1 cellular context compared by ENCODE assay signal in the genomic region with DNA sequence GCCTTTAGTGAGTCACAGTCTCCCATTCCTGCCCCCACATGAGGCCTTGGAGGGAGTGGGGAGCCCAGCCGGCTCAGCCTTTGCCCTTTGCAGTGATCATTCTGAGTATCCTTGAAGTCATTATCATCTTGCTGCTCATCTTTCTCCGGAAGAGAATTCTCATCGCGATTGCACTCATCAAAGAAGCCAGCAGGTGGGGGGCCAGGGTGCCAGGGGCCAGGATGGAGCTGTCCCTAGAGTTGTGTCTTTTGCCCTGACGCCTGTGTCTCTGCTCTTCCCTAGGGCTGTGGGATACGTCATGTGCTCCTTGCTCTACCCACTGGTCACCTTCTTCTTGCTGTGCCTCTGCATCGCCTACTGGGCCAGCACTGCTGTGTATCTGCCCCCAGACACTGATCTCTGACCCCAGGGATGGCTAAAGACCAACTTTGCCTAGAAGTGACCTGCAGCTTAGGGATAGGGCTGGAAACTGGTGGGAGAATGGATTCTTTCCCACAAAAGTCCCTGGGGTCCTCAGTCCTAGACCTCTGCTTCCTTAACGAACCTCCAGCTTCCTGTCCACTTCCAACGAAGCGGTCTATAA.
TF ChIP-seq lines count a peak whose summit lies in the region.

No MANE protein-coding gene starts in this region.

TF ChIP-seq in HepG2, 621 proteins besides CTCF, POLR2A, EP300 and RAD21:
- TF ChIP-seq NAIF1 (CRISPR knock-in tag; IDR thresholded peaks at IDR 0.05; ENCODE audit: borderline replicate concordance) (no peak), HNF4A (CRISPR knock-in tag; IDR thresholded peaks at IDR 0.05) (0 out of 2 replicates have a peak, but pooled peaks have one; percentile 12), CHD2 (IDR thresholded peaks at IDR 0.05; ENCODE audit: low read depth, low read length) (no peak), CREM (IDR thresholded peaks at IDR 0.05) (no peak), CREM (CRISPR knock-in tag; IDR thresholded peaks at IDR 0.05) (no peak), HNRNPL (IDR thresholded peaks at IDR 0.05; ENCODE audit: low read depth, low read length) (no peak), HOXA5 (CRISPR knock-in tag; IDR thresholded peaks at IDR 0.05) (no peak), RBM22 (optimal IDR thresholded peaks at IDR 0.05; ENCODE audit: low read length) (no peak), NCOA1 (CRISPR knock-in tag; IDR thresholded peaks at IDR 0.05) (no peak), SMC3 (IDR thresholded peaks at IDR 0.05; ENCODE audit: low read length) (peak; percentile 17; the same call in 1 of the 2 replicates), TSC22D2 (CRISPR knock-in tag; IDR thresholded peaks at IDR 0.05; ENCODE audit: borderline replicate concordance) (no peak)
- TF ChIP-seq, protein P1, sequence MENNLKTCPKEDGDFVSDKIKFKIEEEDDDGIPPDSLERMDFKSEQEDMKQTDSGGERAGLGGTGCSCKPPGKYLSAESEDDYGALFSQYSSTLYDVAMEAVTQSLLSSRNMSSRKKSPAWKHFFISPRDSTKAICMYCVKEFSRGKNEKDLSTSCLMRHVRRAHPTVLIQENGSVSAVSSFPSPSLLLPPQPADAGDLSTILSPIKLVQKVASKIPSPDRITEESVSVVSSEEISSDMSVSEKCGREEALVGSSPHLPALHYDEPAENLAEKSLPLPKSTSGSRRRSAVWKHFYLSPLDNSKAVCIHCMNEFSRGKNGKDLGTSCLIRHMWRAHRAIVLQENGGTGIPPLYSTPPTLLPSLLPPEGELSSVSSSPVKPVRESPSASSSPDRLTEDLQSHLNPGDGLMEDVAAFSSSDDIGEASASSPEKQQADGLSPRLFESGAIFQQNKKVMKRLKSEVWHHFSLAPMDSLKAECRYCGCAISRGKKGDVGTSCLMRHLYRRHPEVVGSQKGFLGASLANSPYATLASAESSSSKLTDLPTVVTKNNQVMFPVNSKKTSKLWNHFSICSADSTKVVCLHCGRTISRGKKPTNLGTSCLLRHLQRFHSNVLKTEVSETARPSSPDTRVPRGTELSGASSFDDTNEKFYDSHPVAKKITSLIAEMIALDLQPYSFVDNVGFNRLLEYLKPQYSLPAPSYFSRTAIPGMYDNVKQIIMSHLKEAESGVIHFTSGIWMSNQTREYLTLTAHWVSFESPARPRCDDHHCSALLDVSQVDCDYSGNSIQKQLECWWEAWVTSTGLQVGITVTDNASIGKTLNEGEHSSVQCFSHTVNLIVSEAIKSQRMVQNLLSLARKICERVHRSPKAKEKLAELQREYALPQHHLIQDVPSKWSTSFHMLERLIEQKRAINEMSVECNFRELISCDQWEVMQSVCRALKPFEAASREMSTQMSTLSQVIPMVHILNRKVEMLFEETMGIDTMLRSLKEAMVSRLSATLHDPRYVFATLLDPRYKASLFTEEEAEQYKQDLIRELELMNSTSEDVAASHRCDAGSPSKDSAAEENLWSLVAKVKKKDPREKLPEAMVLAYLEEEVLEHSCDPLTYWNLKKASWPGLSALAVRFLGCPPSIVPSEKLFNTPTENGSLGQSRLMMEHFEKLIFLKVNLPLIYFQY (CRISPR knock-in tag; IDR thresholded peaks at IDR 0.05; ENCODE audit: borderline replicate concordance), result no peak
- TF ChIP-seq, protein P2, sequence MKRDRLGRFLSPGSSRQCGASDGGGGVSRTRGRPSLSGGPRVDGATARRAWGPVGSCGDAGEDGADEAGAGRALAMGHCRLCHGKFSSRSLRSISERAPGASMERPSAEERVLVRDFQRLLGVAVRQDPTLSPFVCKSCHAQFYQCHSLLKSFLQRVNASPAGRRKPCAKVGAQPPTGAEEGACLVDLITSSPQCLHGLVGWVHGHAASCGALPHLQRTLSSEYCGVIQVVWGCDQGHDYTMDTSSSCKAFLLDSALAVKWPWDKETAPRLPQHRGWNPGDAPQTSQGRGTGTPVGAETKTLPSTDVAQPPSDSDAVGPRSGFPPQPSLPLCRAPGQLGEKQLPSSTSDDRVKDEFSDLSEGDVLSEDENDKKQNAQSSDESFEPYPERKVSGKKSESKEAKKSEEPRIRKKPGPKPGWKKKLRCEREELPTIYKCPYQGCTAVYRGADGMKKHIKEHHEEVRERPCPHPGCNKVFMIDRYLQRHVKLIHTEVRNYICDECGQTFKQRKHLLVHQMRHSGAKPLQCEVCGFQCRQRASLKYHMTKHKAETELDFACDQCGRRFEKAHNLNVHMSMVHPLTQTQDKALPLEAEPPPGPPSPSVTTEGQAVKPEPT (CRISPR knock-in tag; IDR thresholded peaks at IDR 0.05; ENCODE audit: low read depth), result no peak
- TF ChIP-seq, protein P3, sequence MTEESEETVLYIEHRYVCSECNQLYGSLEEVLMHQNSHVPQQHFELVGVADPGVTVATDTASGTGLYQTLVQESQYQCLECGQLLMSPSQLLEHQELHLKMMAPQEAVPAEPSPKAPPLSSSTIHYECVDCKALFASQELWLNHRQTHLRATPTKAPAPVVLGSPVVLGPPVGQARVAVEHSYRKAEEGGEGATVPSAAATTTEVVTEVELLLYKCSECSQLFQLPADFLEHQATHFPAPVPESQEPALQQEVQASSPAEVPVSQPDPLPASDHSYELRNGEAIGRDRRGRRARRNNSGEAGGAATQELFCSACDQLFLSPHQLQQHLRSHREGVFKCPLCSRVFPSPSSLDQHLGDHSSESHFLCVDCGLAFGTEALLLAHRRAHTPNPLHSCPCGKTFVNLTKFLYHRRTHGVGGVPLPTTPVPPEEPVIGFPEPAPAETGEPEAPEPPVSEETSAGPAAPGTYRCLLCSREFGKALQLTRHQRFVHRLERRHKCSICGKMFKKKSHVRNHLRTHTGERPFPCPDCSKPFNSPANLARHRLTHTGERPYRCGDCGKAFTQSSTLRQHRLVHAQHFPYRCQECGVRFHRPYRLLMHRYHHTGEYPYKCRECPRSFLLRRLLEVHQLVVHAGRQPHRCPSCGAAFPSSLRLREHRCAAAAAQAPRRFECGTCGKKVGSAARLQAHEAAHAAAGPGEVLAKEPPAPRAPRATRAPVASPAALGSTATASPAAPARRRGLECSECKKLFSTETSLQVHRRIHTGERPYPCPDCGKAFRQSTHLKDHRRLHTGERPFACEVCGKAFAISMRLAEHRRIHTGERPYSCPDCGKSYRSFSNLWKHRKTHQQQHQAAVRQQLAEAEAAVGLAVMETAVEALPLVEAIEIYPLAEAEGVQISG (CRISPR knock-in tag; IDR thresholded peaks at IDR 0.05), result no peak
- TF ChIP-seq, protein P4, sequence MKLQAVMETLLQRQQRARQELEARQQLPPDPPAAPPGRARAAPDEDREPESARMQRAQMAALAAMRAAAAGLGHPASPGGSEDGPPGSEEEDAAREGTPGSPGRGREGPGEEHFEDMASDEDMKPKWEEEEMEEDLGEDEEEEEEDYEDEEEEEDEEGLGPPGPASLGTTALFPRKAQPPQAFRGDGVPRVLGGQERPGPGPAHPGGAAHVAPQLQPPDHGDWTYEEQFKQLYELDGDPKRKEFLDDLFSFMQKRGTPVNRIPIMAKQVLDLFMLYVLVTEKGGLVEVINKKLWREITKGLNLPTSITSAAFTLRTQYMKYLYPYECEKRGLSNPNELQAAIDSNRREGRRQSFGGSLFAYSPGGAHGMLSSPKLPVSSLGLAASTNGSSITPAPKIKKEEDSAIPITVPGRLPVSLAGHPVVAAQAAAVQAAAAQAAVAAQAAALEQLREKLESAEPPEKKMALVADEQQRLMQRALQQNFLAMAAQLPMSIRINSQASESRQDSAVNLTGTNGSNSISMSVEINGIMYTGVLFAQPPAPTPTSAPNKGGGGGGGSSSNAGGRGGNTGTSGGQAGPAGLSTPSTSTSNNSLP (IDR thresholded peaks at IDR 0.05; ENCODE audit: low read depth, low read length), result no peak
- TF ChIP-seq, protein P5, sequence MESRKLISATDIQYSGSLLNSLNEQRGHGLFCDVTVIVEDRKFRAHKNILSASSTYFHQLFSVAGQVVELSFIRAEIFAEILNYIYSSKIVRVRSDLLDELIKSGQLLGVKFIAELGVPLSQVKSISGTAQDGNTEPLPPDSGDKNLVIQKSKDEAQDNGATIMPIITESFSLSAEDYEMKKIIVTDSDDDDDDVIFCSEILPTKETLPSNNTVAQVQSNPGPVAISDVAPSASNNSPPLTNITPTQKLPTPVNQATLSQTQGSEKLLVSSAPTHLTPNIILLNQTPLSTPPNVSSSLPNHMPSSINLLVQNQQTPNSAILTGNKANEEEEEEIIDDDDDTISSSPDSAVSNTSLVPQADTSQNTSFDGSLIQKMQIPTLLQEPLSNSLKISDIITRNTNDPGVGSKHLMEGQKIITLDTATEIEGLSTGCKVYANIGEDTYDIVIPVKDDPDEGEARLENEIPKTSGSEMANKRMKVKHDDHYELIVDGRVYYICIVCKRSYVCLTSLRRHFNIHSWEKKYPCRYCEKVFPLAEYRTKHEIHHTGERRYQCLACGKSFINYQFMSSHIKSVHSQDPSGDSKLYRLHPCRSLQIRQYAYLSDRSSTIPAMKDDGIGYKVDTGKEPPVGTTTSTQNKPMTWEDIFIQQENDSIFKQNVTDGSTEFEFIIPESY (CRISPR knock-in tag; IDR thresholded peaks at IDR 0.05), result peak; percentile 65
